ENCODE assay signal across 31 cellular contexts in the genomic region with DNA sequence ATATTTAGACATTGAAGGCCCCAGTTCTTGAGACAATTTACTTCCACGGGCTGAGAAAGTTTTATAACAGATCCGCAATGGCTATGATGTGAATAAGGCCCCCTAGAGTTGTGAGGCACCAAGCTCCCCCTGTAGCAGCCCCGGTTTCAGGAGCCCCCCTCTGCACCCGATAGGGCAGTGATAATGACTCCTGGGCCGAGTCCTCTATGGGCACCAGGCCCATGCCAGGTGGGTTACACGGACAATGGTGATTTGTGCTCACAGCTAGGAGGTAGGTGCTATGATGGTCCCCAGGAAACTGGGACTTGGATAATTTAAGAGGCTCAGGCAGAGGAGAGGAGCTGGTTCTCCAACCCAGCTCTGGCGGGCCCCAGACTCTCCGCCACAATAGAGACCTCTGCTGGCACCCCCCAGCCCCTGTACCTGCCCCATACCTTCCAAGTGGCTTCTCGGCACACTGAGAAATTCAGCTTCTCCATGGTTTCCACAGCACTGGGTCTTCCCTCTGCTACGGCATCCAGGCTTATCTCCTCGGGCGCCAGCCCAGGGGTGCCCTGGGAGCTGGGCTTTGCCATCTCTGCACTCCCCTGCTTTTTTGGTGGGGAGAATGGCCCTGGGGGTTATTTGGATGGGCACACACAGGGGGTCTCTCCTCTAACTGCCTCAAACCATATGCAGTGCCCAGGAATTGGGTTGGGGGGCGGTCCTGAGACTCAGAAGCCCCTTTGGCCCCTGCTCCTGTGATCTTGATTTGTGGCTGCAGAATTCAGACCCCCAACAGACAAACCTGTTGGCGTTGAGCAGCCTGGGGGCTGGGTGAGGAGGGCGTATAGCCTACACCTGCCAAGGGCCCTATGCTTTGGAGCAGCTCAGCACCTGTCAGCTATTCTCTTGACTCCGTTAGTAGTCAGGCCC. TPM values are rescaled to one million over a fixed set of nuclear protein-coding genes. Genes with fewer than 3 reads are reported as not detected.
A peak's percentile ranks its signal among the peaks of the same experiment; 100 is the strongest.
DNase-seq lines count a peak whose midpoint lies in the region; ATAC-seq and TF ChIP-seq lines count a peak whose summit lies in the region.
"Had no signal": no experiment of that assay in that cellular context is flagged by ENCODE, and none has a peak within 500 bp of the region (broad histone marks: within the 10 kb centered on the region; RNA-seq: fewer than 3 reads in every experiment).

No MANE protein-coding gene starts in this region.

- TF ChIP-seq CTCF in natural killer cell (IDR thresholded peaks at IDR 0.05) (no peak), osteoblast (IDR thresholded peaks at IDR 0.05; ENCODE audit: extremely low read depth, low read depth, low read length) (no peak)

- H3K4me1 Mint-ChIP-seq in natural killer cell treated with Interleukin-12 subunit alpha and Interleukin-12 subunit beta and Interleukin-15 and Interleukin-18, amount 100 ng/mL, for 72 hours (ENCODE audit: low read depth in 2 of 2): no peaks in the 10 kb centered on the region
- H3K4me1 Mint-ChIP-seq in natural killer cell: no peaks in the 10 kb centered on the region
- H3K4me1 Mint-ChIP-seq: activated naive CD8-positive, alpha-beta T cell treated with anti-CD3 and anti-CD28 coated beads, Interleukin-2, amount 50 U/mL, for 24 hours had no signal

- no peak overlapping the region for H3K4me2 ChIP-seq in osteoblast (ENCODE audit: insufficient read depth, low read length)

- H2AFZ ChIP-seq in osteoblast (ENCODE audit: low read length): no peak overlapping the region
- H2AFZ ChIP-seq: GM23248 had no signal

- H3K36me3 Mint-ChIP-seq in natural killer cell treated with Interleukin-12 subunit alpha and Interleukin-12 subunit beta and Interleukin-15 and Interleukin-18, amount 100 ng/mL, for 72 hours: no peaks in the 10 kb centered on the region
- H3K36me3 Mint-ChIP-seq in natural killer cell: no peaks in the 10 kb centered on the region
- H3K36me3 Mint-ChIP-seq: CD8-positive, alpha-beta T cell; naive B cell had no signal

- H3K79me2 ChIP-seq in osteoblast (ENCODE audit: insufficient read depth, low read length): no peaks in the 10 kb centered on the region

- H3K9me3 ChIP-seq in osteoblast (ENCODE audit: low read depth, low read length): no peaks in the 10 kb centered on the region
- H3K9me3 ChIP-seq: thoracic aorta had no signal

- peak in 1 of 2 donors; percentile 35 for ATAC-seq in natural killer cell treated with Interleukin-12 subunit alpha and Interleukin-12 subunit beta and Interleukin-15 and Interleukin-18, amount 100 ng/mL, for 72 hours
- ATAC-seq in natural killer cell (no peak), GM21717 (IDR thresholded peaks at IDR 0.05; ENCODE audit: unreplicated experiment) (no peak), GM21360 (IDR thresholded peaks at IDR 0.05; ENCODE audit: unreplicated experiment) (no peak)
- ATAC-seq: activated naive CD8-positive, alpha-beta T cell treated with anti-CD3 and anti-CD28 coated beads, Interleukin-2, amount 50 U/mL, for 24 hours; CD8-positive, alpha-beta T cell; left lobe of liver; T-helper 17 cell had no signal

- no peak overlapping the region for H3K27ac Mint-ChIP-seq in natural killer cell treated with Interleukin-12 subunit alpha and Interleukin-12 subunit beta and Interleukin-15 and Interleukin-18, amount 100 ng/mL, for 72 hours
- H3K27ac Mint-ChIP-seq in natural killer cell: no peak overlapping the region
- H3K27ac Mint-ChIP-seq: activated naive CD8-positive, alpha-beta T cell treated with anti-CD3 and anti-CD28 coated beads, Interleukin-2, amount 50 U/mL, for 24 hours; activated T-helper 2 cell treated with anti-CD3 and anti-CD28 coated beads, Interferon-gamma antibody, Interleukin-2, Interleukin-4, amounts not matched to agents 10 μg/mL and 5 μg/mL and 100 μg/mL, durations not matched to agents 14 hours and 24 hours and 36 hours; CD8-positive, alpha-beta T cell; naive B cell; T-helper 17 cell had no signal

- H3K4me1 ChIP-seq in osteoblast (ENCODE audit: insufficient read depth, low read length): no peaks in the 10 kb centered on the region

- H3K4me3 Mint-ChIP-seq in natural killer cell treated with Interleukin-12 subunit alpha and Interleukin-12 subunit beta and Interleukin-15 and Interleukin-18, amount 100 ng/mL, for 72 hours: no peak overlapping the region
- H3K4me3 Mint-ChIP-seq in natural killer cell: no peak overlapping the region
- H3K4me3 Mint-ChIP-seq: activated naive CD8-positive, alpha-beta T cell treated with anti-CD3 and anti-CD28 coated beads, Interleukin-2, amount 50 U/mL, for 24 hours; CD8-positive, alpha-beta T cell; T-helper 17 cell had no signal

- peaks cover 67% of the 10 kb centered on the region for H3K27me3 ChIP-seq in osteoblast (ENCODE audit: insufficient read depth, low read length)

- H3K27me3 Mint-ChIP-seq in natural killer cell treated with Interleukin-12 subunit alpha and Interleukin-12 subunit beta and Interleukin-15 and Interleukin-18, amount 100 ng/mL, for 72 hours: peaks cover 19 to 31% of the 10 kb centered on the region in 2 donors
- H3K27me3 Mint-ChIP-seq in natural killer cell (ENCODE audit: low read depth in 2 of 2): peaks cover 23 to 26% of the 10 kb centered on the region in 2 donors

- H3K4me3 ChIP-seq in osteoblast (ENCODE audit: insufficient read depth, low read length): no peak overlapping the region
- H3K4me3 ChIP-seq: GM23248, SK-N-MC, thoracic aorta had no signal

- H4K20me1 ChIP-seq in osteoblast (ENCODE audit: insufficient read depth, low read length): no peaks in the 10 kb centered on the region

- intact Hi-C loops in natural killer cell (cut with micrococcal nuclease): no loop called here

- H3K36me3 ChIP-seq in osteoblast (ENCODE audit: insufficient read depth, low read length): no peaks in the 10 kb centered on the region
- H3K36me3 ChIP-seq: thoracic aorta had no signal

- DNase-seq in DMS53 (lab: John Stamatoyannopoulos, UW): peak; percentile 48
- no peak for DNase-seq in DMS53 treated with DMSO at 0.1 percent for 48 hours (lab: John Stamatoyannopoulos, UW; ENCODE audit: unreplicated experiment)
- peak; percentile 18 for DNase-seq in natural killer cell treated with Interleukin-12 subunit alpha and Interleukin-12 subunit beta and Interleukin-15 and Interleukin-18, amount 100 ng/mL, for 72 hours (ENCODE audit: low spot score)
- no peak for DNase-seq in natural killer cell
- peak; percentile 66 for DNase-seq in osteoblast (ENCODE audit: insufficient read length, low spot score, missing footprints)
- no peak for DNase-seq in NCI-H524 (lab: John Stamatoyannopoulos, UW)
- DNase-seq: activated naive CD8-positive, alpha-beta T cell treated with anti-CD3 and anti-CD28 coated beads, Interleukin-2, amount 50 U/mL, for 24 hours; AML-193; CD8-positive, alpha-beta T cell; DMS 273 treated with DMSO at 0.1 percent for 48 hours; effector CD4-positive, alpha-beta T cell; erythroblast; foreskin fibroblast; GM23248; KBM-7; mesendoderm; MM.1S; naive B cell; NCI-H1417; NCI-H510A treated with DMSO at 0.1 percent for 48 hours; stimulated activated CD4-positive, alpha-beta T cell treated with anti-CD3 and anti-CD28 coated beads, Interleukin-4, amount 100 ng/mL, for 1 hour; stimulated activated naive CD4-positive, alpha-beta T cell treated with Interleukin-2 at 50 U/mL for 16 hours had no signal

- H3K9me3 Mint-ChIP-seq in natural killer cell treated with Interleukin-12 subunit alpha and Interleukin-12 subunit beta and Interleukin-15 and Interleukin-18, amount 100 ng/mL, for 72 hours: no peaks in the 10 kb centered on the region
- H3K9me3 Mint-ChIP-seq in natural killer cell: no peaks in the 10 kb centered on the region
- H3K9me3 Mint-ChIP-seq: activated naive CD8-positive, alpha-beta T cell treated with anti-CD3 and anti-CD28 coated beads, Interleukin-2, amount 50 U/mL, for 24 hours; activated T-helper 2 cell treated with anti-CD3 and anti-CD28 coated beads, Interferon-gamma antibody, Interleukin-2, Interleukin-4, amounts not matched to agents 10 μg/mL and 5 μg/mL and 100 μg/mL, durations not matched to agents 14 hours and 24 hours and 36 hours; CD8-positive, alpha-beta T cell; naive B cell had no signal

- H3K27ac ChIP-seq in osteoblast (ENCODE audit: low read depth, low read length): no peak overlapping the region
- H3K27ac ChIP-seq: 22Rv1, GM23248, SK-N-MC, thoracic aorta had no signal

RNA-seq across cellular contexts. Expression of a gene that starts 12.2 kb away (rescaled TPM):
- total RNA-seq in natural killer cell treated with Interleukin-12 subunit alpha and Interleukin-12 subunit beta and Interleukin-15 and Interleukin-18, amount 100 ng/mL, for 72 hours: 1 to 10 TPM in 1 of 2 donors, under 1 TPM in 1; 0.17 to 1.1 TPM
- total RNA-seq in natural killer cell (under 1 TPM in 2 of 3 donors, not detected in 1; 0.49 to 0.95 TPM), osteoblast (0.88 and 1.1 TPM in 2 replicates)
- total RNA-seq: activated T-helper 2 cell treated with anti-CD3 and anti-CD28 coated beads, Interferon-gamma antibody, Interleukin-2, Interleukin-4, amounts not matched to agents 10 μg/mL and 5 μg/mL and 100 μg/mL, durations not matched to agents 14 hours and 24 hours and 36 hours; GM23248 had no signal

RNA-seq across cellular contexts. Expression of a gene that starts 15.0 kb away (rescaled TPM):
- 10 to 100 TPM; 26.5 to 43.4 TPM for total RNA-seq in natural killer cell treated with Interleukin-12 subunit alpha and Interleukin-12 subunit beta and Interleukin-15 and Interleukin-18, amount 100 ng/mL, for 72 hours
- total RNA-seq in natural killer cell: 10 to 100 TPM; 13.0 to 20.2 (median 19.5) TPM
- total RNA-seq in osteoblast: under 0.01 TPM in 2 replicates
- total RNA-seq: G401 had no signal

Comparison
In these comparisons a context has a peak if more than half of its experiments do, and no peak if none do; other contexts are left out.
1. DNase-seq: peak in DMS53 (single experiment), natural killer cell treated with Interleukin-12 subunit alpha and Interleukin-12 subunit beta and Interleukin-15 and Interleukin-18, amount 100 ng/mL, for 72 hours (single experiment) and osteoblast (single experiment); none in DMS53 treated with DMSO at 0.1 percent for 48 hours (single experiment), natural killer cell (single experiment) and NCI-H524 (0 of 2).
2. RNA of a gene that starts 15.0 kb away (total RNA-seq): 26.5 to 43.4 TPM in natural killer cell treated with Interleukin-12 subunit alpha and Interleukin-12 subunit beta and Interleukin-15 and Interleukin-18, amount 100 ng/mL, for 72 hours and 13.0 to 20.2 TPM in natural killer cell; under 0.01 TPM in osteoblast; every median in the first group is over 10 times any median in the second.